In the genomic region with DNA sequence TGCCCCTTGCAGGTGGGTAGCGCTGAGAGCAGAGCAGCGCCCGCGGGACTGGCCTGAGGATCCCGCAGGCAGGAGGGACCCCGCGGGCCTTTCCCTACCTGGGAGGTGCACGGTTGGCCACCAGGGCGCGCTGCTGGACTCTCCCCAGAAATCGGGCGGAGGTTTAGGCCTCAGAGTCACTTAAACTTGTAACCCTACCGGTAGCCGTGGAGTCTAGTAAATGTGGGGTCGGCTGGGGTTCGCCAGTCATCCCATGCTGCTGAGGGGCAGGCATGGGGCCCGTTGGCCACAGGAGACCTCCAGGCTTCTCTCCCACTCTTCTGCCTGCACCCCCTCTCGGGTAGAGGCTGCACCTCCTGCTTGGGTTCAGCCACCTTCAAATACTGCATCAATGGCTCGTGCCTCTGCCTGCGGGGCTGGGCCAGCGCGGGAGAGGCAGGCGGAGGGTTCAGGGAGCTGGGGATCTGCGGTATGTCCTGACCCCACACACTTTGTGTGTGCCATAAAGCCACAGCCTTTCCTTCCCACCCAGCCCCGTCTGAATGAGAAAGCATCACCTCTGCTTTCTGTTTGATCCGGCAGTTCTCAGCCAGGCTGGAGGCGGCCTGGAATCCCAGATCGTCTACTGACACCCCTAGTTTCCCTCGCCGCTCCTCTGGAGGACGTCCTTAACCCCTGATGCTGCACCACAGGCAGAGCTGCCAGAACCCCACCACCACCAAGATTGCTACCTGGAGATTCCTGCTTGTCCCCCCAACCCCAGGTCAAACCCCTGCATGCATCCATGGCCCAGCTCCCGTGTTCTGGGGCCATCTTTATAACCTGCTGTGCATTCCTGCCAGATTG, we compare ENCODE assay signal across 1 cellular context.
A peak's percentile ranks its signal among the peaks of the same experiment; 100 is the strongest.
TF ChIP-seq lines count a peak whose summit lies in the region.

No MANE protein-coding gene starts in this region.

TF ChIP-seq in HepG2, 621 proteins besides CTCF, POLR2A, EP300 and RAD21 (continued from another document and continues in another):
- TF ChIP-seq ZNF318 (CRISPR knock-in tag; IDR thresholded peaks at IDR 0.05): no peak
- TF ChIP-seq RERE (CRISPR knock-in tag; IDR thresholded peaks at IDR 0.05; ENCODE audit: low read depth): no peak
- TF ChIP-seq, protein P1, sequence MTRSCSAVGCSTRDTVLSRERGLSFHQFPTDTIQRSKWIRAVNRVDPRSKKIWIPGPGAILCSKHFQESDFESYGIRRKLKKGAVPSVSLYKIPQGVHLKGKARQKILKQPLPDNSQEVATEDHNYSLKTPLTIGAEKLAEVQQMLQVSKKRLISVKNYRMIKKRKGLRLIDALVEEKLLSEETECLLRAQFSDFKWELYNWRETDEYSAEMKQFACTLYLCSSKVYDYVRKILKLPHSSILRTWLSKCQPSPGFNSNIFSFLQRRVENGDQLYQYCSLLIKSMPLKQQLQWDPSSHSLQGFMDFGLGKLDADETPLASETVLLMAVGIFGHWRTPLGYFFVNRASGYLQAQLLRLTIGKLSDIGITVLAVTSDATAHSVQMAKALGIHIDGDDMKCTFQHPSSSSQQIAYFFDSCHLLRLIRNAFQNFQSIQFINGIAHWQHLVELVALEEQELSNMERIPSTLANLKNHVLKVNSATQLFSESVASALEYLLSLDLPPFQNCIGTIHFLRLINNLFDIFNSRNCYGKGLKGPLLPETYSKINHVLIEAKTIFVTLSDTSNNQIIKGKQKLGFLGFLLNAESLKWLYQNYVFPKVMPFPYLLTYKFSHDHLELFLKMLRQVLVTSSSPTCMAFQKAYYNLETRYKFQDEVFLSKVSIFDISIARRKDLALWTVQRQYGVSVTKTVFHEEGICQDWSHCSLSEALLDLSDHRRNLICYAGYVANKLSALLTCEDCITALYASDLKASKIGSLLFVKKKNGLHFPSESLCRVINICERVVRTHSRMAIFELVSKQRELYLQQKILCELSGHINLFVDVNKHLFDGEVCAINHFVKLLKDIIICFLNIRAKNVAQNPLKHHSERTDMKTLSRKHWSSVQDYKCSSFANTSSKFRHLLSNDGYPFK (CRISPR knock-in tag; IDR thresholded peaks at IDR 0.05; ENCODE audit: borderline replicate concordance): peak; percentile 25; the same call in 1 of the 2 replicates
- TF ChIP-seq LCORL (IDR thresholded peaks at IDR 0.05): no peak
- peak; percentile 78 for TF ChIP-seq LCORL (CRISPR knock-in tag; IDR thresholded peaks at IDR 0.05)
- peak; percentile 81; the same call in 1 of the 2 replicates for TF ChIP-seq HES4 (CRISPR knock-in tag; IDR thresholded peaks at IDR 0.05; ENCODE audit: borderline replicate concordance)
- TF ChIP-seq, protein P2, sequence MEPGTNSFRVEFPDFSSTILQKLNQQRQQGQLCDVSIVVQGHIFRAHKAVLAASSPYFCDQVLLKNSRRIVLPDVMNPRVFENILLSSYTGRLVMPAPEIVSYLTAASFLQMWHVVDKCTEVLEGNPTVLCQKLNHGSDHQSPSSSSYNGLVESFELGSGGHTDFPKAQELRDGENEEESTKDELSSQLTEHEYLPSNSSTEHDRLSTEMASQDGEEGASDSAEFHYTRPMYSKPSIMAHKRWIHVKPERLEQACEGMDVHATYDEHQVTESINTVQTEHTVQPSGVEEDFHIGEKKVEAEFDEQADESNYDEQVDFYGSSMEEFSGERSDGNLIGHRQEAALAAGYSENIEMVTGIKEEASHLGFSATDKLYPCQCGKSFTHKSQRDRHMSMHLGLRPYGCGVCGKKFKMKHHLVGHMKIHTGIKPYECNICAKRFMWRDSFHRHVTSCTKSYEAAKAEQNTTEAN (CRISPR knock-in tag; conservative IDR thresholded peaks at IDR 0.05): no peak
- no peak for TF ChIP-seq THRA (CRISPR knock-in tag; IDR thresholded peaks at IDR 0.05; ENCODE audit: borderline replicate concordance)
- TF ChIP-seq MYNN (CRISPR knock-in tag; IDR thresholded peaks at IDR 0.05; ENCODE audit: low read depth): no peak
- TF ChIP-seq ZBTB20 (CRISPR knock-in tag; IDR thresholded peaks at IDR 0.05; ENCODE audit: borderline replicate concordance, low read depth): no peak
- TF ChIP-seq SYNCRIP (IDR thresholded peaks at IDR 0.05; ENCODE audit: insufficient read depth, low read depth, low read length): no peak
- no peak for TF ChIP-seq KLF12 (CRISPR knock-in tag; IDR thresholded peaks at IDR 0.05; ENCODE audit: borderline replicate concordance)
- TF ChIP-seq ZMYM2 (CRISPR knock-in tag; IDR thresholded peaks at IDR 0.05): peak; percentile 57; the same call in 1 of the 2 replicates
- no peak for TF ChIP-seq NCOR1 (IDR thresholded peaks at IDR 0.05; ENCODE audit: borderline replicate concordance, low read length)
- no peak for TF ChIP-seq ZNF382 (CRISPR knock-in tag; IDR thresholded peaks at IDR 0.05; ENCODE audit: borderline replicate concordance)
- no peak for TF ChIP-seq JUND (CRISPR knock-in tag; IDR thresholded peaks at IDR 0.05)
- TF ChIP-seq RELA (CRISPR knock-in tag; IDR thresholded peaks at IDR 0.05): no peak
- no peak for TF ChIP-seq ATF7 (IDR thresholded peaks at IDR 0.05)
- no peak for TF ChIP-seq ATF7 (CRISPR knock-in tag; IDR thresholded peaks at IDR 0.05)
- TF ChIP-seq ZNF317 (CRISPR knock-in tag; IDR thresholded peaks at IDR 0.05): no peak
- TF ChIP-seq ZNF124 (CRISPR knock-in tag; IDR thresholded peaks at IDR 0.05): no peak
- no peak for TF ChIP-seq ETV5 (CRISPR knock-in tag; IDR thresholded peaks at IDR 0.05; ENCODE audit: borderline replicate concordance)
- TF ChIP-seq, protein P3, sequence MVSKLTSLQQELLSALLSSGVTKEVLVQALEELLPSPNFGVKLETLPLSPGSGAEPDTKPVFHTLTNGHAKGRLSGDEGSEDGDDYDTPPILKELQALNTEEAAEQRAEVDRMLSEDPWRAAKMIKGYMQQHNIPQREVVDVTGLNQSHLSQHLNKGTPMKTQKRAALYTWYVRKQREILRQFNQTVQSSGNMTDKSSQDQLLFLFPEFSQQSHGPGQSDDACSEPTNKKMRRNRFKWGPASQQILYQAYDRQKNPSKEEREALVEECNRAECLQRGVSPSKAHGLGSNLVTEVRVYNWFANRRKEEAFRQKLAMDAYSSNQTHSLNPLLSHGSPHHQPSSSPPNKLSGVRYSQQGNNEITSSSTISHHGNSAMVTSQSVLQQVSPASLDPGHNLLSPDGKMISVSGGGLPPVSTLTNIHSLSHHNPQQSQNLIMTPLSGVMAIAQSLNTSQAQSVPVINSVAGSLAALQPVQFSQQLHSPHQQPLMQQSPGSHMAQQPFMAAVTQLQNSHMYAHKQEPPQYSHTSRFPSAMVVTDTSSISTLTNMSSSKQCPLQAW (CRISPR knock-in tag; IDR thresholded peaks at IDR 0.05): no peak; the same call in 1 of the 2 replicates
- no peak for TF ChIP-seq ZNF816 (CRISPR knock-in tag; IDR thresholded peaks at IDR 0.05; ENCODE audit: borderline replicate concordance)
- no peak for TF ChIP-seq TERF1 (CRISPR knock-in tag; IDR thresholded peaks at IDR 0.05)
- TF ChIP-seq FOXC1 (CRISPR knock-in tag; IDR thresholded peaks at IDR 0.05; ENCODE audit: borderline replicate concordance): peak; percentile 59; the same call in 1 of the 2 replicates
- TF ChIP-seq, protein P4, sequence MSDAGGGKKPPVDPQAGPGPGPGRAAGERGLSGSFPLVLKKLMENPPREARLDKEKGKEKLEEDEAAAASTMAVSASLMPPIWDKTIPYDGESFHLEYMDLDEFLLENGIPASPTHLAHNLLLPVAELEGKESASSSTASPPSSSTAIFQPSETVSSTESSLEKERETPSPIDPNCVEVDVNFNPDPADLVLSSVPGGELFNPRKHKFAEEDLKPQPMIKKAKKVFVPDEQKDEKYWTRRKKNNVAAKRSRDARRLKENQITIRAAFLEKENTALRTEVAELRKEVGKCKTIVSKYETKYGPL (CRISPR knock-in tag; IDR thresholded peaks at IDR 0.05): no peak
